Comparison of ENCODE assay signal across 25 cellular contexts in genomic region chr2:217820904-217821303, GRCh38.
A peak's percentile ranks its signal among the peaks of the same experiment; 100 is the strongest.
DNase-seq lines count a peak whose midpoint lies in the region; TF ChIP-seq lines count a peak whose summit lies in the region.
"Had no signal": no experiment of that assay in that cellular context is flagged by ENCODE, and none has a peak within 500 bp of the region (broad histone marks: within the 10 kb centered on the region; RNA-seq: fewer than 3 reads in every experiment).

No MANE protein-coding gene starts in this region.

- no peaks in the 10 kb centered on the region for H3K27me3 ChIP-seq in esophagus muscularis mucosa
- H3K27me3 ChIP-seq in osteoblast (ENCODE audit: insufficient read depth, low read length), result no peaks in the 10 kb centered on the region
- H3K27me3 ChIP-seq in tibial artery, result no peaks in the 10 kb centered on the region
- H3K27me3 ChIP-seq in MM.1S (replicated peaks; ENCODE audit: insufficient read depth, low read length), result no peaks in the 10 kb centered on the region
- no peaks in the 10 kb centered on the region for H3K27me3 ChIP-seq in spleen (replicated peaks in 1 of 7)
- H3K27me3 ChIP-seq in transverse colon, result no peaks in the 10 kb centered on the region
- H3K27me3 ChIP-seq: BLaER1 treated with 17β-estradiol and CSF1 and Interleukin-3, amounts not matched to agents 10 nM and 100 nM; hepatocyte had no signal

- H4K20me1 ChIP-seq in osteoblast (ENCODE audit: insufficient read depth, low read length), result peaks cover 34% of the 10 kb centered on the region
- no peaks in the 10 kb centered on the region for H4K20me1 ChIP-seq in MM.1S (ENCODE audit: insufficient read depth, low read length)

- DNase-seq in esophagus muscularis mucosa (ENCODE audit: extremely low spot score) (no peak), osteoblast (ENCODE audit: insufficient read length, low spot score, missing footprints) (peak; percentile 65), tibial artery (no peak), MM.1S (no peak), spleen (no peak), transverse colon (no peak)
- DNase-seq: activated CD8-positive, alpha-beta memory T cell treated with anti-CD3 and anti-CD28 coated beads for 24 hours; activated effector memory CD4-positive, alpha-beta T cell treated with anti-CD3 and anti-CD28 coated beads, Interleukin-2, amount 50 U/mL, for 16 hours; activated T-cell treated with anti-CD3 and anti-CD28 coated beads, Interleukin-2, amount 50 U/mL, for 24 hours; DMS153; endodermal cell; foreskin fibroblast; mammary epithelial cell; NCI-H146; NCI-H2107; NCI-H345; NCI-H69; SHP77 treated with DMSO at 0.1 percent for 48 hours; stimulated activated CD4-positive, alpha-beta T cell treated with anti-CD3 and anti-CD28 coated beads, Interleukin-15, amount 100 ng/mL, for 24 hours; stimulated activated CD4-positive, alpha-beta T cell treated with anti-CD3 and anti-CD28 coated beads, Interleukin-4, amount 100 ng/mL, for 4 hours had no signal

- no peak overlapping the region for H2AFZ ChIP-seq in osteoblast (ENCODE audit: low read length)
- no peak overlapping the region for H2AFZ ChIP-seq in MM.1S (ENCODE audit: low read length)
- H2AFZ ChIP-seq: hepatocyte had no signal

- H3K27ac ChIP-seq in esophagus muscularis mucosa (replicated peaks in 1 of 4) (peak overlapping the region; percentile 83 to 90 (median 88)), osteoblast (ENCODE audit: low read depth, low read length) (no peak overlapping the region), tibial artery (peak overlapping the region; percentile 1 to 64), MM.1S (ENCODE audit: low read length) (no peak overlapping the region), spleen (peak overlapping the region in 4 of 8 donors; percentile 23 to 46 (median 32)), transverse colon (peak overlapping the region in 1 of 4 donors; percentile 73)
- H3K27ac ChIP-seq: BLaER1 treated with 17β-estradiol and CSF1 and Interleukin-3, amounts not matched to agents 10 nM and 100 nM; hepatocyte had no signal

- no peaks in the 10 kb centered on the region for H3K9me3 Mint-ChIP-seq in brain
- H3K9me3 Mint-ChIP-seq: activated T-cell treated with anti-CD3 and anti-CD28 coated beads, Interleukin-2, amount 50 U/mL, for 24 hours; endodermal cell; T-helper 2 cell treated with Interferon-gamma antibody and Interleukin-4, amounts not matched to agents 5 μg/mL and 100 μg/mL, for 36 hours had no signal

- H3K36me3 Mint-ChIP-seq in brain, result peaks cover 27% of the 10 kb centered on the region
- H3K36me3 Mint-ChIP-seq: activated naive CD8-positive, alpha-beta T cell had no signal

- H3K4me1 Mint-ChIP-seq in brain, result peaks cover 36% of the 10 kb centered on the region

- no peak overlapping the region for H3K9ac ChIP-seq in MM.1S (ENCODE audit: low read length)
- H3K9ac ChIP-seq: BLaER1 treated with 17β-estradiol and CSF1 and Interleukin-3, amounts not matched to agents 10 nM and 100 nM had no signal

- no peaks in the 10 kb centered on the region for H3K9me3 ChIP-seq in esophagus muscularis mucosa
- no peaks in the 10 kb centered on the region for H3K9me3 ChIP-seq in osteoblast (ENCODE audit: low read depth, low read length)
- H3K9me3 ChIP-seq in tibial artery, result no peaks in the 10 kb centered on the region
- H3K9me3 ChIP-seq in MM.1S (replicated peaks; ENCODE audit: insufficient read depth, low read length), result no peaks in the 10 kb centered on the region
- H3K9me3 ChIP-seq in spleen, result no peaks in the 10 kb centered on the region
- no peaks in the 10 kb centered on the region for H3K9me3 ChIP-seq in transverse colon
- H3K9me3 ChIP-seq: BLaER1 treated with 17β-estradiol and CSF1 and Interleukin-3, amounts not matched to agents 10 nM and 100 nM had no signal

- H3K4me3 ChIP-seq in esophagus muscularis mucosa (no peak overlapping the region), osteoblast (ENCODE audit: insufficient read depth, low read length) (no peak overlapping the region), tibial artery (no peak overlapping the region), MM.1S (ENCODE audit: low read length) (no peak overlapping the region), spleen (no peak overlapping the region), transverse colon (no peak overlapping the region)
- H3K4me3 ChIP-seq: BLaER1 treated with 17β-estradiol and CSF1 and Interleukin-3, amounts not matched to agents 10 nM and 100 nM; hepatocyte had no signal

- peak overlapping the region in 4 of 5 experiments; percentile 4 to 64 (median 19) for H3K27ac Mint-ChIP-seq in brain
- H3K27ac Mint-ChIP-seq: activated naive CD8-positive, alpha-beta T cell; activated T-cell treated with anti-CD3 and anti-CD28 coated beads, Interleukin-2, amount 50 U/mL, for 24 hours; endodermal cell; T-helper 2 cell treated with Interferon-gamma antibody and Interleukin-4, amounts not matched to agents 5 μg/mL and 100 μg/mL, for 36 hours had no signal

- H3K36me3 ChIP-seq in esophagus muscularis mucosa, result peaks cover 60 to 98% (median 97%) of the 10 kb centered on the region in 4 donors
- peaks cover 65% of the 10 kb centered on the region for H3K36me3 ChIP-seq in osteoblast (ENCODE audit: insufficient read depth, low read length)
- H3K36me3 ChIP-seq in tibial artery, result peaks cover 94 to 96% (median 94%) of the 10 kb centered on the region in 3 donors
- no peaks in the 10 kb centered on the region for H3K36me3 ChIP-seq in MM.1S (replicated peaks; ENCODE audit: insufficient read depth, low read length)
- peaks cover 0 to 100% (median 22%) of the 10 kb centered on the region in 6 donors for H3K36me3 ChIP-seq in spleen
- no peaks in the 10 kb centered on the region for H3K36me3 ChIP-seq in transverse colon

- WGBS in esophagus muscularis mucosa, result 82% methylated on average over 4 of the region's 4 CpGs
- WGBS in spleen, 5 donors, result 81 to 91% (median 87%) methylated on average over 4 of the region's 4 CpGs
- WGBS in transverse colon (ENCODE audit: low coverage in 1 of 2), 2 donors, result 68 to 83% methylated on average over 3 to 4 of the region's 4 CpGs

- H3F3A ChIP-seq in MM.1S (ENCODE audit: insufficient read depth, low read length), result no peaks in the 10 kb centered on the region

- H3K27me3 Mint-ChIP-seq in brain, result no peaks in the 10 kb centered on the region
- H3K27me3 Mint-ChIP-seq: activated naive CD8-positive, alpha-beta T cell; activated T-cell treated with anti-CD3 and anti-CD28 coated beads, Interleukin-2, amount 50 U/mL, for 24 hours had no signal

- TF ChIP-seq EP300 in esophagus muscularis mucosa (IDR thresholded peaks at IDR 0.05), result no peak
- TF ChIP-seq EP300 in transverse colon (IDR thresholded peaks at IDR 0.05; ENCODE audit: low read depth), result no peak

- peaks cover 96 to 100% (median 100%) of the 10 kb centered on the region in 4 donors for H3K4me1 ChIP-seq in esophagus muscularis mucosa
- peaks cover 13% of the 10 kb centered on the region for H3K4me1 ChIP-seq in osteoblast (ENCODE audit: insufficient read depth, low read length)
- H3K4me1 ChIP-seq in tibial artery, result peaks cover 3 to 97% (median 71%) of the 10 kb centered on the region in 4 donors
- no peaks in the 10 kb centered on the region for H3K4me1 ChIP-seq in MM.1S (ENCODE audit: low read length)
- H3K4me1 ChIP-seq in spleen, result peaks cover 13 to 77% (median 41%) of the 10 kb centered on the region in 6 donors
- H3K4me1 ChIP-seq in transverse colon, result peaks cover 0 to 29% (median 19%) of the 10 kb centered on the region in 4 donors

- H3K79me2 ChIP-seq in osteoblast (ENCODE audit: insufficient read depth, low read length) (no peaks in the 10 kb centered on the region), MM.1S (ENCODE audit: low read length) (no peaks in the 10 kb centered on the region)
- H3K79me2 ChIP-seq: hepatocyte had no signal

- TF ChIP-seq POLR2A in esophagus muscularis mucosa (IDR thresholded peaks at IDR 0.05; ENCODE audit: low read depth), result no peak
- TF ChIP-seq POLR2A in spleen (IDR thresholded peaks at IDR 0.05), result no peak
- TF ChIP-seq POLR2A in transverse colon (IDR thresholded peaks at IDR 0.05), result no peak

- intact Hi-C loops in esophagus muscularis mucosa (cut with DNase I), result no loop called here
- intact Hi-C loops in tibial artery (cut with DNase I; ENCODE audit: low total_unique reads), result no loop called here
- intact Hi-C loops in spleen (cut with DNase I; ENCODE audit: low total_unique reads), result no loop called here
- intact Hi-C loops in transverse colon (cut with DNase I; ENCODE audit: low total_unique reads), result no loop called here

- TF ChIP-seq CTCF in brain (conservative IDR thresholded peaks at IDR 0.05), result no peak
- TF ChIP-seq CTCF in esophagus muscularis mucosa (IDR thresholded peaks at IDR 0.05), result no peak
- no peak for TF ChIP-seq CTCF in osteoblast (IDR thresholded peaks at IDR 0.05; ENCODE audit: extremely low read depth, low read depth, low read length)
- TF ChIP-seq CTCF in tibial artery (IDR thresholded peaks at IDR 0.05), result no peak
- TF ChIP-seq CTCF in MM.1S (IDR thresholded peaks at IDR 0.05; ENCODE audit: low read length), result no peak
- TF ChIP-seq CTCF in spleen (IDR thresholded peaks at IDR 0.05 in 8 of 11, conservative IDR thresholded peaks at IDR 0.05 in 3 of 11), result no peak
- TF ChIP-seq CTCF in transverse colon (IDR thresholded peaks at IDR 0.05), result no peak

- no peak overlapping the region for H3K4me3 Mint-ChIP-seq in brain
- H3K4me3 Mint-ChIP-seq: activated naive CD8-positive, alpha-beta T cell; activated T-cell treated with anti-CD3 and anti-CD28 coated beads, Interleukin-2, amount 50 U/mL, for 24 hours; endodermal cell; T-helper 2 cell treated with Interferon-gamma antibody and Interleukin-4, amounts not matched to agents 5 μg/mL and 100 μg/mL, for 36 hours had no signal

- in situ Hi-C loops in transverse colon (cut with MboI; ENCODE audit: low pct_ligation_motif_present in 1 of 4, low pct_unique_long_range_greater_than_20kb in 1 of 4, low sequenced_read_pairs in 3 of 4), result no loop called here

- no peaks in the 10 kb centered on the region for H3K9me2 ChIP-seq in MM.1S (replicated peaks; ENCODE audit: insufficient read depth, low read length)

- H3K4me2 ChIP-seq in osteoblast (ENCODE audit: insufficient read depth, low read length), result no peak overlapping the region
- H3K4me2 ChIP-seq in MM.1S (ENCODE audit: low read depth, low read length), result no peak overlapping the region
- H3K4me2 ChIP-seq: hepatocyte had no signal

Comparison
In these comparisons a context has a peak if more than half of its experiments do, and no peak if none do; other contexts are left out.
1. H3K27ac ChIP-seq: peak in esophagus muscularis mucosa (4 of 4) and tibial artery (2 of 2); none in osteoblast (single experiment) and MM.1S (single experiment).